ENCODE assay signal across 9 cellular contexts in the genomic region with DNA sequence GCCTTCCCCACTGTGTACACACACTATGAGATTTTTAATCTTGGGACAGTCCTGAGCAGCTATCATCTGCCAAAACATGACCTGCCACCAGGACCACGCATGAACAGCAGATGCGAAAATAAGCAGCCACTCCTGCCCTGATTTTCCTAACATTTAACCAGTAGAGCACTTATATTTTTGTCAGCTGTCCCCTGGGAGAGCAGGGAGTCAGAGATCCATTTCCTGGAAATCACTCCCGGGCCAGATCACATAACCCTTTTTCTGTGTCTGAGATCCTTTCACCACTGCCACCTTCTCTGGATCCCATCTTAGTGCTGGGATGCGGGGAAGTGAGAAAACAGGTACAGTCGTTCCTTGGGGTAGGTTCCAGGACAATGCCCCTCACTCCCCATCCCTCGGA. TPM values are rescaled to one million over a fixed set of nuclear protein-coding genes. Genes with fewer than 3 reads are reported as not detected.
DNase-seq lines count a peak whose midpoint lies in the region; ATAC-seq, FAIRE-seq and TF ChIP-seq lines count a peak whose summit lies in the region.
"Had no signal": no experiment of that assay in that cellular context is flagged by ENCODE, and none has a peak within 500 bp of the region (broad histone marks: within the 10 kb centered on the region; RNA-seq: fewer than 3 reads in every experiment).

No MANE protein-coding gene starts in this region.

- no peak for FAIRE-seq in H1 (lab: Jason Lieb, UNC)

- WGBS in H1 (ENCODE audit: extremely low coverage in 1 of 2, insufficient coverage in 1 of 2, insufficient read length in 1 of 2, insufficient replicate concordance in 2 of 2, low coverage in 1 of 2, low lambda C conversion rate in 2 of 2, missing lambda C conversion rate in 1 of 2), 2 experiments = 85% methylated on average over 6 of the region's 6 CpGs; no CpG with 5 or more reads in 1 of the 2 experiments
- WGBS in thyroid gland, 2 donors = 70 to 77% methylated on average over 6 of the region's 6 CpGs

- no peak overlapping the region for H3K18ac ChIP-seq in H1 (ENCODE audit: extremely low read depth, low read length)

- TF ChIP-seq CTCF in H1 (IDR thresholded peaks at IDR 0.05; ENCODE audit: control extremely low read depth in 1 of 3, insufficient read depth in 1 of 3, low read depth in 1 of 3, low read length in 3 of 3) (no peak), thyroid gland (IDR thresholded peaks at IDR 0.05) (no peak)

- no peak overlapping the region for H3K56ac ChIP-seq in H1 (replicated peaks; ENCODE audit: insufficient read length, low read depth, low read length)

- H3K27me3 Mint-ChIP-seq in activated naive CD8-positive, alpha-beta T cell treated with anti-CD3 and anti-CD28 coated beads, Interleukin-2, amount 50 U/mL, for 24 hours = no peaks in the 10 kb centered on the region
- H3K27me3 Mint-ChIP-seq in activated naive CD8-positive, alpha-beta T cell treated with anti-CD3 and anti-CD28 coated beads for 36 hours = no peaks in the 10 kb centered on the region
- H3K27me3 Mint-ChIP-seq: central memory CD8-positive, alpha-beta T cell had no signal

- no peaks in the 10 kb centered on the region for H3K36me3 Mint-ChIP-seq in activated naive CD8-positive, alpha-beta T cell treated with anti-CD3 and anti-CD28 coated beads, Interleukin-2, amount 50 U/mL, for 24 hours (ENCODE audit: low read depth)
- H3K36me3 Mint-ChIP-seq in activated naive CD8-positive, alpha-beta T cell treated with anti-CD3 and anti-CD28 coated beads for 36 hours = no peaks in the 10 kb centered on the region

- no peak overlapping the region for H2BK15ac ChIP-seq in H1 (ENCODE audit: low read length)

- H3K27me3 ChIP-seq in H1 (replicated peaks in 1 of 4; ENCODE audit: control insufficient read depth in 3 of 4, extremely low read depth in 1 of 4, insufficient read depth in 3 of 4, low read length in 3 of 4) (no peaks in the 10 kb centered on the region; a peak in 1 of 7 replicates), mucosa of stomach (ENCODE audit: control insufficient read depth, insufficient read depth, low read length) (no peaks in the 10 kb centered on the region), thyroid gland (no peaks in the 10 kb centered on the region)

- H2BK5ac ChIP-seq in H1 (ENCODE audit: low read depth, low read length) = no peak overlapping the region

- no peak for ATAC-seq in activated naive CD8-positive, alpha-beta T cell treated with anti-CD3 and anti-CD28 coated beads, Interleukin-2, amount 50 U/mL, for 24 hours
- ATAC-seq in GM21381 (IDR thresholded peaks at IDR 0.05; ENCODE audit: unreplicated experiment) = no peak

- CTCF ChIA-PET in H1 (lab: Charles Lee; ENCODE audit: partially characterized antibody) = interaction anchor here (1.3 to 3.6 kb wide), 5 partner anchors 11 to 94 kb away, joined by 3 to 28 read pairs (median 4); no protein-coding TSS in a partner anchor

- H4K5ac ChIP-seq in H1 (ENCODE audit: insufficient read length, low read depth, low read length) = no peak overlapping the region

- peaks cover 16% of the 10 kb centered on the region for H3K79me1 ChIP-seq in H1 (ENCODE audit: low read depth, low read length)

- no peak overlapping the region for H3K9ac ChIP-seq in H1 (replicated peaks in 1 of 4; ENCODE audit: extremely low read depth in 1 of 4, low read depth in 3 of 4, low read length in 3 of 4)
- peak overlapping the region; percentile 28 for H3K9ac ChIP-seq in mucosa of stomach (ENCODE audit: low read length)

- POLR2A ChIA-PET in H1 (lab: Charles Lee; ENCODE audit: partially characterized antibody) = interaction anchor here (0.6 to 6.5 kb wide), 6 partner anchors 13 to 54 kb away, joined by 3 to 34 read pairs (median 3); no protein-coding TSS in a partner anchor

- no peak for TF ChIP-seq RAD21 in H1 (IDR thresholded peaks at IDR 0.05 in 1 of 2, conservative IDR thresholded peaks at IDR 0.05 in 1 of 2; ENCODE audit: low read depth in 2 of 2, low read length in 2 of 2)

- H2AK5ac ChIP-seq in H1 (ENCODE audit: low read depth, low read length) = no peak overlapping the region

- no peaks in the 10 kb centered on the region for H3K9me3 ChIP-seq in H1 (ENCODE audit: insufficient read depth in 2 of 2, low read depth in 1 of 2, low read length in 1 of 2)
- H3K9me3 ChIP-seq in mucosa of stomach (ENCODE audit: control insufficient read depth, low read length) = no peaks in the 10 kb centered on the region
- H3K9me3 ChIP-seq in thyroid gland = no peaks in the 10 kb centered on the region

- H2BK12ac ChIP-seq in H1 (ENCODE audit: low read depth, low read length) = no peak overlapping the region

- no peak overlapping the region for H3K4me2 ChIP-seq in H1 (ENCODE audit: insufficient read depth in 1 of 2, low read depth in 2 of 2, low read length in 2 of 2)

- peaks cover 10% of the 10 kb centered on the region for H3K23me2 ChIP-seq in H1 (ENCODE audit: low read depth, low read length)

- H3K4me1 ChIP-seq in H1 (replicated peaks in 1 of 4; ENCODE audit: control insufficient read depth in 3 of 4, insufficient read depth in 4 of 4, low read length in 3 of 4) = peaks cover 2 to 13% (median 5%) of the 10 kb centered on the region in 4 experiments; a peak in 6 of 7 replicates
- peaks cover 46% of the 10 kb centered on the region for H3K4me1 ChIP-seq in mucosa of stomach (ENCODE audit: control insufficient read depth, insufficient read depth, low read length)
- H3K4me1 ChIP-seq in thyroid gland = peaks cover 38 to 62% of the 10 kb centered on the region in 2 donors

- H3K14ac ChIP-seq in H1 (ENCODE audit: insufficient read length) = no peak overlapping the region

- H3K4me3 ChIP-seq in H1 (ENCODE audit: extremely low read depth in 1 of 4, insufficient read depth in 2 of 4, low read depth in 3 of 4, low read length in 4 of 4) = no peak overlapping the region
- no peak overlapping the region for H3K4me3 ChIP-seq in mucosa of stomach (ENCODE audit: low read length)
- H3K4me3 ChIP-seq in thyroid gland (replicated peaks in 1 of 3) = no peak overlapping the region

- H3K4ac ChIP-seq in H1 (replicated peaks; ENCODE audit: insufficient read length, low read depth, low read length) = no peak overlapping the region

- H4K8ac ChIP-seq in H1 (ENCODE audit: extremely low read depth, insufficient read depth, low read length) = no peak overlapping the region

- H3K36me3 ChIP-seq in H1 (ENCODE audit: control insufficient read depth in 2 of 4, insufficient read depth in 4 of 4, low read length in 3 of 4) (no peaks in the 10 kb centered on the region), mucosa of stomach (ENCODE audit: control insufficient read depth, insufficient read depth, low read length) (peaks cover 5% of the 10 kb centered on the region), thyroid gland (no peaks in the 10 kb centered on the region)

- H2BK120ac ChIP-seq in H1 (replicated peaks; ENCODE audit: low read depth, low read length) = no peak overlapping the region

- TF ChIP-seq POLR2A in H1 (IDR thresholded peaks at IDR 0.05; ENCODE audit: control extremely low read depth in 1 of 2, low read depth in 2 of 2, low read length in 2 of 2) = no peak
- no peak for TF ChIP-seq POLR2A in thyroid gland (IDR thresholded peaks at IDR 0.05)

- H2BK20ac ChIP-seq in H1 (ENCODE audit: low read length) = no peak overlapping the region

- no peak overlapping the region for H3K23ac ChIP-seq in H1 (ENCODE audit: insufficient read length)

- no peaks in the 10 kb centered on the region for H3K9me3 Mint-ChIP-seq in activated naive CD8-positive, alpha-beta T cell treated with anti-CD3 and anti-CD28 coated beads, Interleukin-2, amount 50 U/mL, for 24 hours
- H3K9me3 Mint-ChIP-seq in activated naive CD8-positive, alpha-beta T cell treated with anti-CD3 and anti-CD28 coated beads for 36 hours = no peaks in the 10 kb centered on the region
- H3K9me3 Mint-ChIP-seq: central memory CD8-positive, alpha-beta T cell had no signal

- intact Hi-C loops in thyroid gland (cut with DNase I) = no loop called here

- peak overlapping the region; percentile 17 for H3K27ac Mint-ChIP-seq in activated naive CD8-positive, alpha-beta T cell treated with anti-CD3 and anti-CD28 coated beads, Interleukin-2, amount 50 U/mL, for 24 hours
- no peak overlapping the region for H3K27ac Mint-ChIP-seq in activated naive CD8-positive, alpha-beta T cell treated with anti-CD3 and anti-CD28 coated beads for 36 hours

- no peak for DNase-seq in activated naive CD8-positive, alpha-beta T cell treated with anti-CD3 and anti-CD28 coated beads, Interleukin-2, amount 50 U/mL, for 24 hours
- no peak for DNase-seq in activated naive CD8-positive, alpha-beta T cell treated with anti-CD3 and anti-CD28 coated beads for 36 hours
- DNase-seq in H1 (ENCODE audit: low read depth in 1 of 2, low spot score in 2 of 2) (no peak), thyroid gland (peak in 1 of 2 donors; percentile 1), CD1c-positive myeloid dendritic cell (ENCODE audit: extremely low spot score) (no peak), NCI-H2081 (lab: John Stamatoyannopoulos, UW) (no peak)

- H2AFZ ChIP-seq in H1 (ENCODE audit: low read length) = 0 out of 2 replicates have a peak overlapping the region, but pooled peaks have one; percentile 12

- H4K20me1 ChIP-seq in H1 (replicated peaks in 1 of 2; ENCODE audit: control insufficient read depth in 1 of 2, insufficient read depth in 2 of 2, low read length in 2 of 2) = peaks cover 4 to 17% of the 10 kb centered on the region in 2 experiments

- no peak overlapping the region for H4K91ac ChIP-seq in H1 (replicated peaks; ENCODE audit: insufficient read length, low read length)

- H3K27ac ChIP-seq in H1 (ENCODE audit: low read depth, low read length) (no peak overlapping the region), thyroid gland (peak overlapping the region; percentile 90 to 99 (median 95))

- H3K79me2 ChIP-seq in H1 (ENCODE audit: control insufficient read depth in 1 of 2, insufficient read depth in 2 of 2, low read length in 2 of 2) = peaks cover 18 to 29% of the 10 kb centered on the region in 2 experiments

- H3K4me1 Mint-ChIP-seq in activated naive CD8-positive, alpha-beta T cell treated with anti-CD3 and anti-CD28 coated beads, Interleukin-2, amount 50 U/mL, for 24 hours = peaks cover 7% of the 10 kb centered on the region
- H3K4me1 Mint-ChIP-seq in activated naive CD8-positive, alpha-beta T cell treated with anti-CD3 and anti-CD28 coated beads for 36 hours = peaks cover 5% of the 10 kb centered on the region
- H3K4me1 Mint-ChIP-seq: central memory CD8-positive, alpha-beta T cell had no signal

- H3K4me3 Mint-ChIP-seq in activated naive CD8-positive, alpha-beta T cell treated with anti-CD3 and anti-CD28 coated beads, Interleukin-2, amount 50 U/mL, for 24 hours = no peak overlapping the region
- H3K4me3 Mint-ChIP-seq in activated naive CD8-positive, alpha-beta T cell treated with anti-CD3 and anti-CD28 coated beads for 36 hours = no peak overlapping the region
- H3K4me3 Mint-ChIP-seq: central memory CD8-positive, alpha-beta T cell had no signal

- TF ChIP-seq EP300 in H1 (IDR thresholded peaks at IDR 0.05; ENCODE audit: borderline replicate concordance in 1 of 2, low read depth in 2 of 2, low read length in 2 of 2) = no peak

RNA-seq across cellular contexts. Expression of a gene that starts 5.7 kb away (rescaled TPM):
- total RNA-seq in activated naive CD8-positive, alpha-beta T cell treated with anti-CD3 and anti-CD28 coated beads for 36 hours = 1 to 10 TPM; 3.3 to 3.9 TPM
- 3.6 and 4.2 TPM in 2 replicates for total RNA-seq in H1 (2021; fragmentation: NEBNext Ultra II Directional; extraction: Animal tissue kit (Norgen Biotek cat#: 25700))
- polyA plus RNA-seq in H1 (2011; rRNA removed) = 5.9 and 6.7 TPM in 2 replicates
- 7.0 TPM for polyA plus RNA-seq in H1 (2011; cell fraction: cytosol; rRNA removed)
- 5.8 TPM for polyA plus RNA-seq in H1 (2011; cell fraction: nucleus; rRNA removed)
- 3.0 to 6.0 TPM (median 5.0 TPM) in 4 replicates for polyA plus RNA-seq in H1 (2012, experiment 1 of 2)
- polyA plus RNA-seq in H1 (2012, experiment 2 of 2) = 3.0 TPM
- 3.0 TPM for polyA plus RNA-seq in H1 (2013, experiment 1 of 2)
- polyA plus RNA-seq in H1 (2013, experiment 2 of 2) = 2.9 TPM
- polyA minus RNA-seq in H1 (2011; rRNA and poly(A)+ RNA removed) = 1.4 and 1.5 TPM in 2 replicates
- polyA minus RNA-seq in H1 (2011; cell fraction: cytosol; rRNA and poly(A)+ RNA removed) = 2.7 TPM
- 1.1 TPM for polyA minus RNA-seq in H1 (2011; cell fraction: nucleus; rRNA and poly(A)+ RNA removed)
- 10 to 100 TPM; 18.0 to 37.6 (median 34.7) TPM for total RNA-seq in thyroid gland

RNA-seq across cellular contexts. Expression of a gene that starts 57.2 kb away (rescaled TPM):
- total RNA-seq in activated naive CD8-positive, alpha-beta T cell treated with anti-CD3 and anti-CD28 coated beads for 36 hours = 1 to 10 TPM; 3.2 to 3.6 TPM
- total RNA-seq in H1 (2021; fragmentation: NEBNext Ultra II Directional; extraction: Animal tissue kit (Norgen Biotek cat#: 25700)) = 4.0 and 4.9 TPM in 2 replicates
- polyA plus RNA-seq in H1 (2011; rRNA removed) = 0.98 and 1.5 TPM in 2 replicates
- polyA plus RNA-seq in H1 (2011; cell fraction: cytosol; rRNA removed) = 1.0 TPM
- 2.5 TPM for polyA plus RNA-seq in H1 (2011; cell fraction: nucleus; rRNA removed)
- 2.0 to 3.4 TPM (median 3.1 TPM) in 4 replicates for polyA plus RNA-seq in H1 (2012, experiment 1 of 2)
- polyA plus RNA-seq in H1 (2012, experiment 2 of 2) = 2.5 TPM
- 1.8 TPM for polyA plus RNA-seq in H1 (2013, experiment 1 of 2)
- polyA plus RNA-seq in H1 (2013, experiment 2 of 2) = 1.7 TPM
- polyA minus RNA-seq in H1 (2011; rRNA and poly(A)+ RNA removed) = 0.50 and 0.59 TPM in 2 replicates
- polyA minus RNA-seq in H1 (2011; cell fraction: cytosol; rRNA and poly(A)+ RNA removed) = 1.2 TPM
- 2.1 TPM for polyA minus RNA-seq in H1 (2011; cell fraction: nucleus; rRNA and poly(A)+ RNA removed)
- total RNA-seq in thyroid gland = 10 to 100 TPM in 3 of 4 donors, 1 to 10 TPM in 1; 9.3 to 16.2 (median 13.6) TPM
